ENCODE assay signal across 25 cellular contexts in the genomic region with DNA sequence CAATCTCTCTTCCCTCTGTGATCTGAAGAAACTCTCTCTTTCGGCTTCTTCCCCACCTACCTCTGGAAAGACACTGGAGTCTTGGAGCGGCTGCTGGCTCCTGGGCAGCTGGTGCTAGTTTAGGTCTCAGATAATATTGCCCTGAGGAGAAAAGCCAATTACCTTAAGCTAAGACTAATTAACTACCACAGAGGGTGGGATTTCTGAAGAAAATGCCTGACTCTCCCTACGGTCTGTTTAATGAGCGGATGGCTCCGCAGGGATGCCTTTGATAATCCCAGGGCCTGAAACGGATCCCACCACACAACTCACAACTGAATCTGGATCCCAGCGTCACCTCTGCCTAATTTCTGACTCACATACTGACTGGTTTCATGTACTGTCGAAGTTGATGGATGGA.
DNase-seq lines count a peak whose midpoint lies in the region; ATAC-seq and TF ChIP-seq lines count a peak whose summit lies in the region.
"Had no signal": no experiment of that assay in that cellular context is flagged by ENCODE, and none has a peak within 500 bp of the region (broad histone marks: within the 10 kb centered on the region; RNA-seq: fewer than 3 reads in every experiment).

No MANE protein-coding gene starts in this region.

- H3K23ac ChIP-seq in H9 (ENCODE audit: insufficient read length, low read depth, low read length) (no peak overlapping the region), neuronal stem cell (ENCODE audit: low read depth, low read length, poor library complexity) (no peak overlapping the region)

- H4K91ac ChIP-seq in H9 (ENCODE audit: insufficient read length, low read depth, low read length) (no peak overlapping the region), neuronal stem cell (ENCODE audit: low read depth, low read length, poor library complexity) (no peak overlapping the region)

- ATAC-seq in GM19023 (IDR thresholded peaks at IDR 0.05; ENCODE audit: unreplicated experiment) = no peak
- no peak for ATAC-seq in GM18873 (IDR thresholded peaks at IDR 0.05; ENCODE audit: low FRiP score, unreplicated experiment)
- ATAC-seq: CD8-positive, alpha-beta T cell; PC-3 had no signal

- no peaks in the 10 kb centered on the region for H3K4me1 ChIP-seq in H9 (ENCODE audit: insufficient read depth, low read length)
- peaks cover 8% of the 10 kb centered on the region for H3K4me1 ChIP-seq in endodermal cell (ENCODE audit: control insufficient read depth, insufficient read depth, low read length)
- H3K4me1 ChIP-seq in neuronal stem cell (ENCODE audit: control insufficient read depth in 2 of 2, insufficient read depth in 1 of 2, low read depth in 1 of 2, low read length in 2 of 2) = peaks cover 2 to 17% of the 10 kb centered on the region in 2 donors
- no peaks in the 10 kb centered on the region for H3K4me1 ChIP-seq in SJCRH30
- H3K4me1 ChIP-seq: Caco-2 had no signal

- H4K8ac ChIP-seq in H9 (replicated peaks; ENCODE audit: insufficient read length, low read depth, low read length) (no peak overlapping the region), neuronal stem cell (ENCODE audit: low read depth, low read length) (no peak overlapping the region)

- H3K27me3 ChIP-seq in H9 (ENCODE audit: insufficient read depth, low read length) (no peaks in the 10 kb centered on the region), endodermal cell (ENCODE audit: control insufficient read depth, insufficient read depth, low read length, poor library complexity, severe bottlenecking) (no peaks in the 10 kb centered on the region), neuronal stem cell (ENCODE audit: control insufficient read depth in 3 of 3, insufficient read depth in 3 of 3, low read depth in 1 of 3, low read length in 3 of 3) (peaks cover 0 to 34% (median 8%) of the 10 kb centered on the region in 3 experiments), SJCRH30 (no peaks in the 10 kb centered on the region)

- H3K27ac Mint-ChIP-seq in H9 (0 out of 7 replicates have a peak overlapping the region, but pooled peaks of 1 of the 3 experiments have one; percentile 0), endodermal cell (peak overlapping the region; percentile 35)
- no peak overlapping the region for H3K27ac Mint-ChIP-seq in activated CD4-positive, alpha-beta T cell treated with anti-CD3 and anti-CD28 coated beads, Interleukin-2, amount 10 ng/mL, durations not matched to agents 24 days and 14 days
- H3K27ac Mint-ChIP-seq: CD8-positive, alpha-beta T cell had no signal

- H3K4me2 ChIP-seq in H9 (ENCODE audit: insufficient read depth, insufficient read length, low read length) (no peak overlapping the region), neuronal stem cell (ENCODE audit: insufficient read depth, low read length, poor library complexity, severe bottlenecking) (no peak overlapping the region)

- H3K9ac ChIP-seq in H9 (ENCODE audit: extremely low read depth, insufficient read length, low read length) (no peak overlapping the region), endodermal cell (ENCODE audit: extremely low read depth, low read length, poor library complexity, severe bottlenecking) (no peak overlapping the region), neuronal stem cell (ENCODE audit: low read depth, low read length, poor library complexity) (no peak overlapping the region)

- H3K4me1 Mint-ChIP-seq in H9 = peaks cover 4 to 8% of the 10 kb centered on the region in 2 experiments
- H3K4me1 Mint-ChIP-seq in endodermal cell = peaks cover 45% of the 10 kb centered on the region
- no peaks in the 10 kb centered on the region for H3K4me1 Mint-ChIP-seq in activated CD4-positive, alpha-beta T cell treated with anti-CD3 and anti-CD28 coated beads, Interleukin-2, amount 10 ng/mL, durations not matched to agents 24 days and 14 days

- TF ChIP-seq CTCF in H9 (conservative IDR thresholded peaks at IDR 0.05) (no peak), endodermal cell (conservative IDR thresholded peaks at IDR 0.05) (no peak)

- H3K14ac ChIP-seq in H9 (ENCODE audit: insufficient read depth, low read length) = no peak overlapping the region
- H3K14ac ChIP-seq in neuronal stem cell (ENCODE audit: low read length) = no peak overlapping the region

- H3K23me2 ChIP-seq in H9 (ENCODE audit: insufficient read length, low read depth, low read length, poor library complexity, severe bottlenecking) = no peaks in the 10 kb centered on the region

- H3K36me3 ChIP-seq in endodermal cell (ENCODE audit: control insufficient read depth, insufficient read depth, low read length) (no peaks in the 10 kb centered on the region), neuronal stem cell (replicated peaks in 1 of 2; ENCODE audit: control insufficient read depth in 2 of 2, insufficient read depth in 2 of 2, low read length in 2 of 2) (no peaks in the 10 kb centered on the region), SJCRH30 (no peaks in the 10 kb centered on the region)

- no peak overlapping the region for H2AK5ac ChIP-seq in H9 (ENCODE audit: insufficient read length, low read length)
- H2AK5ac ChIP-seq in neuronal stem cell (ENCODE audit: low read depth, low read length) = no peak overlapping the region

- H3K27ac ChIP-seq in H9 (ENCODE audit: insufficient read length, low read depth, low read length) = no peak overlapping the region
- no peak overlapping the region for H3K27ac ChIP-seq in endodermal cell (ENCODE audit: low read depth, low read length)
- no peak overlapping the region for H3K27ac ChIP-seq in neuronal stem cell (replicated peaks; ENCODE audit: low read length)
- H3K27ac ChIP-seq in SJCRH30 = no peak overlapping the region
- H3K27ac ChIP-seq: HL-60 had no signal

- WGBS in H9 (ENCODE audit: extremely low coverage, insufficient read length, low lambda C conversion rate) = no CpG with 5 or more reads among the region's 8 CpGs
- WGBS in endodermal cell (ENCODE audit: insufficient coverage in 1 of 2, insufficient read length in 1 of 2), 2 experiments = 38 to 72% methylated on average over 4 to 8 of the region's 8 CpGs
- WGBS in neuronal stem cell (ENCODE audit: extremely low coverage in 2 of 2, insufficient read length in 2 of 2, insufficient replicate concordance in 1 of 2), 2 donors = no CpG with 5 or more reads among the region's 8 CpGs

- no peaks in the 10 kb centered on the region for H4K20me1 ChIP-seq in H9 (ENCODE audit: control insufficient read depth, insufficient read depth, insufficient read length)

- intact Hi-C loops in activated CD4-positive, alpha-beta T cell treated with anti-CD3 and anti-CD28 coated beads, Interleukin-2, amount 10 ng/mL, durations not matched to agents 24 days and 14 days (cut with micrococcal nuclease) = no loop called here

- no peak overlapping the region for H3K4me3 Mint-ChIP-seq in H9
- H3K4me3 Mint-ChIP-seq in endodermal cell = no peak overlapping the region
- no peak overlapping the region for H3K4me3 Mint-ChIP-seq in activated CD4-positive, alpha-beta T cell treated with anti-CD3 and anti-CD28 coated beads, Interleukin-2, amount 10 ng/mL, durations not matched to agents 24 days and 14 days
- H3K4me3 Mint-ChIP-seq: CD8-positive, alpha-beta T cell had no signal

- H2BK5ac ChIP-seq in H9 (ENCODE audit: insufficient read length, low read length) (no peak overlapping the region), neuronal stem cell (ENCODE audit: low read length) (no peak overlapping the region)

- H3K27me3 Mint-ChIP-seq in H9 (ENCODE audit: low read depth) (peaks cover 2% of the 10 kb centered on the region; the same call in 1 of the 2 replicates), endodermal cell (ENCODE audit: insufficient read depth) (peaks cover 13% of the 10 kb centered on the region)
- H3K27me3 Mint-ChIP-seq in activated CD4-positive, alpha-beta T cell treated with anti-CD3 and anti-CD28 coated beads, Interleukin-2, amount 10 ng/mL, durations not matched to agents 24 days and 14 days = peaks cover 11% of the 10 kb centered on the region

- H3T11ph ChIP-seq in H9 (ENCODE audit: low read length) = no peak overlapping the region

- H2BK120ac ChIP-seq in H9 (ENCODE audit: low read depth, low read length, poor library complexity, severe bottlenecking) (no peak overlapping the region), neuronal stem cell (ENCODE audit: low read depth, low read length) (no peak overlapping the region)

- H2AFZ ChIP-seq in H9 (ENCODE audit: low read length) (no peak overlapping the region), neuronal stem cell (ENCODE audit: low read length) (no peak overlapping the region)

- H3K18ac ChIP-seq in H9 (ENCODE audit: insufficient read length, low read depth, low read length) = no peak overlapping the region
- no peak overlapping the region for H3K18ac ChIP-seq in neuronal stem cell (ENCODE audit: low read length)

- H3K56ac ChIP-seq in H9 (ENCODE audit: insufficient read length, low read depth, low read length) = no peak overlapping the region

- no peak overlapping the region for H2BK20ac ChIP-seq in H9 (ENCODE audit: low read depth, low read length, poor library complexity, severe bottlenecking)

- no peaks in the 10 kb centered on the region for H3K79me2 ChIP-seq in H9 (ENCODE audit: insufficient read depth, low read length)

- H3K4ac ChIP-seq in H9 (ENCODE audit: low read depth, low read length) (no peak overlapping the region), neuronal stem cell (ENCODE audit: low read length) (no peak overlapping the region)

- no peaks in the 10 kb centered on the region; a peak in 1 of 7 replicates for H3K36me3 Mint-ChIP-seq in H9 (ENCODE audit: insufficient read depth in 1 of 3, low read depth in 3 of 3)
- no peaks in the 10 kb centered on the region for H3K36me3 Mint-ChIP-seq in endodermal cell (ENCODE audit: low read depth)
- H3K36me3 Mint-ChIP-seq in activated CD4-positive, alpha-beta T cell treated with anti-CD3 and anti-CD28 coated beads, Interleukin-2, amount 10 ng/mL, durations not matched to agents 24 days and 14 days (ENCODE audit: low read depth) = no peaks in the 10 kb centered on the region
- H3K36me3 Mint-ChIP-seq: CD8-positive, alpha-beta T cell had no signal

- H2BK12ac ChIP-seq in H9 (ENCODE audit: insufficient read length, low read depth, low read length) (no peak overlapping the region), neuronal stem cell (ENCODE audit: low read length) (no peak overlapping the region)

- H2BK15ac ChIP-seq in H9 (ENCODE audit: low read depth, low read length) (no peak overlapping the region), neuronal stem cell (ENCODE audit: low read length) (no peak overlapping the region)

- peak; percentile 17 for DNase-seq in H9
- peak; percentile 34 for DNase-seq in NCI-H146 treated with DMSO at 0.1 percent for 48 hours (lab: John Stamatoyannopoulos, UW; ENCODE audit: unreplicated experiment)
- peak; percentile 69 for DNase-seq in endodermal cell
- peak; percentile 58 for DNase-seq in neuronal stem cell (ENCODE audit: low spot score)
- DNase-seq in activated CD4-positive, alpha-beta T cell treated with anti-CD3 and anti-CD28 coated beads, Interleukin-2, amount 10 ng/mL, durations not matched to agents 24 days and 14 days = no peak
- no peak for DNase-seq in SJCRH30
- DNase-seq: C1 segment of cervical spinal cord; Caco-2; DMS 273 treated with DMSO at 0.1 percent for 48 hours; DMS79; EL; GF-D8; Karpas-422; NCI-H1105; NCI-H1436 treated with DMSO at 0.1 percent for 48 hours; NCI-H2029; NCI-H226; NCI-H510A treated with DMSO at 0.1 percent for 48 hours; NCI-H748 treated with DMSO at 0.1 percent for 48 hours; NK-92 treated with Interleukin-12 subunit alpha and Interleukin-12 subunit beta, amount 100 ng/mL, for 24 hours; PC-3 had no signal

- peak overlapping the region; percentile 43 for H3K4me3 ChIP-seq in endodermal cell (ENCODE audit: low read length)
- no peak overlapping the region for H3K4me3 ChIP-seq in neuronal stem cell (ENCODE audit: low read length in 2 of 2)
- H3K4me3 ChIP-seq in SJCRH30 = no peak overlapping the region

- H3K9me3 ChIP-seq in H9 (ENCODE audit: control insufficient read depth, low read depth, low read length) (no peaks in the 10 kb centered on the region), endodermal cell (ENCODE audit: control insufficient read depth, low read length) (peaks cover 19% of the 10 kb centered on the region), neuronal stem cell (replicated peaks in 1 of 2; ENCODE audit: control insufficient read depth in 2 of 2, insufficient read depth in 1 of 2, low read depth in 1 of 2, low read length in 2 of 2) (peaks cover 0 to 5% of the 10 kb centered on the region in 2 donors), SJCRH30 (replicated peaks) (no peaks in the 10 kb centered on the region)
- H3K9me3 ChIP-seq: Caco-2 had no signal

- H3K9me3 Mint-ChIP-seq in H9 (peaks cover 6 to 11% of the 10 kb centered on the region in 2 experiments; a peak in 4 of 5 replicates), endodermal cell (peaks cover 12% of the 10 kb centered on the region)
- H3K9me3 Mint-ChIP-seq in activated CD4-positive, alpha-beta T cell treated with anti-CD3 and anti-CD28 coated beads, Interleukin-2, amount 10 ng/mL, durations not matched to agents 24 days and 14 days = peaks cover 6% of the 10 kb centered on the region
- H3K9me3 Mint-ChIP-seq: CD8-positive, alpha-beta T cell had no signal

- H3K79me1 ChIP-seq in H9 (ENCODE audit: insufficient read depth, low read depth, low read length, poor library complexity, severe bottlenecking) (no peaks in the 10 kb centered on the region), neuronal stem cell (ENCODE audit: low read depth, low read length) (no peaks in the 10 kb centered on the region)

- H4K5ac ChIP-seq in H9 (ENCODE audit: insufficient read length, low read depth, low read length) = no peak overlapping the region

Comparison
In these comparisons a context has a peak if more than half of its experiments do, and no peak if none do; other contexts are left out.
1. DNase-seq: peak in H9 (single experiment), NCI-H146 treated with DMSO at 0.1 percent for 48 hours (single experiment), endodermal cell (single experiment) and neuronal stem cell (single experiment); none in activated CD4-positive, alpha-beta T cell treated with anti-CD3 and anti-CD28 coated beads, Interleukin-2, amount 10 ng/mL, durations not matched to agents 24 days and 14 days (single experiment) and SJCRH30 (0 of 2).